In genomic region chr1:46087891-46088290, GRCh38 we compare ENCODE assay signal across 26 cellular contexts. TPM values are rescaled to one million over a fixed set of nuclear protein-coding genes. Genes with fewer than 3 reads are reported as not detected.
DNase-seq lines count a peak whose midpoint lies in the region; ATAC-seq, FAIRE-seq and TF ChIP-seq lines count a peak whose summit lies in the region.
"Had no signal": no experiment of that assay in that cellular context is flagged by ENCODE, and none has a peak within 500 bp of the region (broad histone marks: within the 10 kb centered on the region; RNA-seq: fewer than 3 reads in every experiment).

No MANE protein-coding gene starts in this region.

- intact Hi-C loops in heart right ventricle (cut with DNase I) = no loop called here

- FAIRE-seq in G401.6 (lab: Jason Lieb, UNC) = peak; percentile 56
- FAIRE-seq: GM12878, H54, HTR-8/SVneo had no signal

- TF ChIP-seq EP300 in Ishikawa (IDR thresholded peaks at IDR 0.05; ENCODE audit: borderline replicate concordance) = no peak

- 90 to 97% methylated on average over 1 of the region's 1 CpG for WGBS in heart right ventricle, 2 donors

- no peak for TF ChIP-seq RAD21 in Ishikawa (IDR thresholded peaks at IDR 0.05; ENCODE audit: low read depth)

- TF ChIP-seq CTCF in epithelial cell of esophagus (IDR thresholded peaks at IDR 0.05; ENCODE audit: insufficient read depth, low read depth, low read length, missing control alignments) (no peak), foreskin fibroblast (IDR thresholded peaks at IDR 0.05; ENCODE audit: low read depth, low read length) (no peak), heart right ventricle (IDR thresholded peaks at IDR 0.05) (no peak)

- H3K27ac ChIP-seq in heart right ventricle = no peak overlapping the region
- H3K27ac ChIP-seq: BLaER1 treated with 17β-estradiol and CSF1 and Interleukin-3, amounts not matched to agents 10 nM and 100 nM; KMS-11 had no signal

- ATAC-seq in GM18868 (IDR thresholded peaks at IDR 0.05; ENCODE audit: unreplicated experiment) = no peak
- no peak for ATAC-seq in heart right ventricle
- ATAC-seq: GM12878, T-cell had no signal

- DNase-seq in epithelial cell of esophagus (ENCODE audit: low read depth) = peak; percentile 19
- peak; percentile 46 to 71 for DNase-seq in foreskin fibroblast
- no peak for DNase-seq in heart right ventricle
- no peak for DNase-seq in retina
- DNase-seq in NCI-H774 (lab: John Stamatoyannopoulos, UW) = no peak
- DNase-seq: AML-193; CD4-positive, alpha-beta T cell; GDM1; NCI-H1092 treated with DMSO at 0.1 percent for 48 hours; NCI-H1436; NCI-H187; NCI-H2171 treated with DMSO at 0.1 percent for 48 hours; NCI-H345; NCI-H510A treated with DMSO at 0.1 percent for 48 hours; NCI-H82; PC-9; Right ventricle myocardium superior; T-cell had no signal

- H3K9me3 ChIP-seq in heart right ventricle = no peaks in the 10 kb centered on the region

- no peaks in the 10 kb centered on the region for H3K36me3 ChIP-seq in heart right ventricle

- peaks cover 0 to 40% (median 18%) of the 10 kb centered on the region in 9 donors for H3K4me1 ChIP-seq in heart right ventricle

- H3K4me3 ChIP-seq in epithelial cell of esophagus (ENCODE audit: low read length) (no peak overlapping the region), foreskin fibroblast (ENCODE audit: low read depth in 1 of 2, low read length in 2 of 2) (no peak overlapping the region), heart right ventricle (no peak overlapping the region)
- H3K4me3 ChIP-seq: BLaER1 treated with 17β-estradiol and CSF1 and Interleukin-3, amounts not matched to agents 10 nM and 100 nM; GM12878; PC-9 had no signal

- no peaks in the 10 kb centered on the region for H3K27me3 ChIP-seq in heart right ventricle
- H3K27me3 ChIP-seq: BLaER1 treated with 17β-estradiol and CSF1 and Interleukin-3, amounts not matched to agents 10 nM and 100 nM had no signal

TF ChIP-seq in Ishikawa, 13 proteins besides CTCF, POLR2A, EP300 and RAD21:
- TF ChIP-seq FOXM1 (IDR thresholded peaks at IDR 0.05; ENCODE audit: borderline replicate concordance, low read depth) (no peak), CEBPB (IDR thresholded peaks at IDR 0.05) (peak; percentile 23; the same call in 1 of the 2 replicates)

RNA-seq across cellular contexts. Expression of gene PIK3R3, which starts 44.5 kb away (rescaled TPM):
- total RNA-seq in heart right ventricle = 10 to 100 TPM; 22.9 to 54.5 (median 40.1) TPM
- 10 to 100 TPM; 15.4 to 31.6 TPM for polyA plus RNA-seq in heart right ventricle

Comparison
In these comparisons a context has a peak if more than half of its experiments do, and no peak if none do; other contexts are left out.
1. DNase-seq: peak in epithelial cell of esophagus (single experiment) and foreskin fibroblast (2 of 2); none in heart right ventricle (0 of 2), retina (single experiment) and NCI-H774 (single experiment).